Comparison of ENCODE assay signal across 26 cellular contexts in the genomic region with DNA sequence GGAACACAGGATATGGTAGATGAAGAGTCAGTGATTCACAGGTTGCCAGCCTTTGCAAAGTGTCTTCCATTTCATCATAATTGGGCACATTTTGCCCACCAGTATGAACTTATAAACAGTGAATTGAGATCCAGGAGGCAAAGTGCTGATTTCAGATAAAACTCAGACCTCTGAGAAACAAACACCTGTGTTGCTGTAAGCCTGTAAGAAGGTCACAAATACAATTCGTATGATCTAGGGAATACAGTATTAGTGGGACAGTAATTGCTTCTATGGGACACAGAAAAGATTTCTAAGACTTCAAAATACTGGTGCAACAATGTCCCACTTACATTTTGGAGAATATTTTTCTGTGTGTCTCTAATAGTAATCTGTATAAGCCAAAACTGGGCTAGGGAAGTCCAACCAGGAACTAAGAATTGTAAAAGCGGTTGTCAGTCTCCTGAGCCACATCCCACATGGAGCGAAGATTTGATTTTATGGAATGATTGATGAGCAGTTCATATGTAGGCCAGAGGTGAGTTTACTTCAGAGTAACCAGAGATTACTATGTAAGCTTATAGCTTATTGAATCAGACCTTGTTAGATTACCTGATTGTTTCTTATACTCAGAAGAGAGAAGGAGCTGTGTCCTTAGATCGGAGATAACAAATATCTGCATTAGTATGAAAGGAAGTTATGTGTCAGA.
"Had no signal": no experiment of that assay in that cellular context is flagged by ENCODE, and none has a peak within 500 bp of the region (broad histone marks: within the 10 kb centered on the region; RNA-seq: fewer than 3 reads in every experiment).

No MANE protein-coding gene starts in this region.

- DNase-seq: hypothalamus; immature natural killer cell; kidney; left ventricle myocardium inferior; mesendoderm; naive thymus-derived CD4-positive, alpha-beta T cell; ovary; posterior cingulate gyrus; right lobe of liver; stimulated activated CD4-positive, alpha-beta T cell treated with anti-CD3 and anti-CD28 coated beads, Interleukin-1b, Interleukin-23, amount 100 ng/mL, for 48 hours; stimulated activated CD4-positive, alpha-beta T cell treated with anti-CD3 and anti-CD28 coated beads, Interleukin-2, amount 100 ng/mL, for 48 hours; stimulated activated CD4-positive, alpha-beta T cell treated with anti-CD3 and anti-CD28 coated beads, Interleukin-4, amount 100 ng/mL, for 4 hours; stimulated activated CD8-positive, alpha-beta memory T cell treated with anti-CD3 and anti-CD28 coated beads, Interleukin-4, amount 100 ng/mL, for 48 hours; stimulated activated naive CD4-positive, alpha-beta T cell treated with Interleukin-2 at 50 U/mL for 16 hours; stimulated activated naive CD8-positive, alpha-beta T cell treated with anti-CD3 and anti-CD28 coated beads, Interleukin-15, amount 100 ng/mL, for 72 hours; substantia nigra had no signal

- H3K4me1 Mint-ChIP-seq: immature natural killer cell; mesothelial cell of epicardium; naive thymus-derived CD4-positive, alpha-beta T cell; stimulated activated memory B cell treated with anti-CD40 and anti-IgM and Interleukin-4, amounts not matched to agents 10 μg/mL and 1 μg/mL and 100 μg/mL, for 72 hours; stimulated activated naive CD8-positive, alpha-beta T cell treated with anti-CD3 and anti-CD28 coated beads, Interleukin-15, amount 100 ng/mL, for 72 hours had no signal

- H3K4me2 ChIP-seq: smooth muscle cell had no signal

- H3K27ac ChIP-seq: left ventricle myocardium inferior, ovary, right atrium auricular region, right lobe of liver, tibial nerve, vagina had no signal

- ATAC-seq: naive thymus-derived CD4-positive, alpha-beta T cell; natural killer cell treated with Interleukin-12 subunit alpha and Interleukin-12 subunit beta and Interleukin-15 and Interleukin-18, amount 100 ng/mL, for 72 hours; right lobe of liver; stimulated activated memory B cell treated with anti-CD40 and anti-IgM and Interleukin-4, amounts not matched to agents 10 μg/mL and 1 μg/mL and 100 μg/mL, for 72 hours; stimulated activated naive CD8-positive, alpha-beta T cell treated with anti-CD3 and anti-CD28 coated beads, Interleukin-15, amount 100 ng/mL, for 72 hours had no signal

- FAIRE-seq: islet of Langerhans, kidney had no signal

- H3K4me1 ChIP-seq: left ventricle myocardium inferior, right atrium auricular region, right lobe of liver, tibial nerve, vagina had no signal

- H3K27ac Mint-ChIP-seq: immature natural killer cell; mesothelial cell of epicardium; naive thymus-derived CD4-positive, alpha-beta T cell; natural killer cell treated with Interleukin-12 subunit alpha and Interleukin-12 subunit beta and Interleukin-15 and Interleukin-18, amount 100 ng/mL, for 72 hours; stimulated activated memory B cell treated with anti-CD40 and anti-IgM and Interleukin-4, amounts not matched to agents 10 μg/mL and 1 μg/mL and 100 μg/mL, for 72 hours; stimulated activated naive CD8-positive, alpha-beta T cell treated with anti-CD3 and anti-CD28 coated beads, Interleukin-15, amount 100 ng/mL, for 72 hours; type B pancreatic cell had no signal

- H3K4me3 Mint-ChIP-seq: immature natural killer cell; mesothelial cell of epicardium; naive thymus-derived CD4-positive, alpha-beta T cell; natural killer cell treated with Interleukin-12 subunit alpha and Interleukin-12 subunit beta and Interleukin-15 and Interleukin-18, amount 100 ng/mL, for 72 hours; stimulated activated memory B cell treated with anti-CD40 and anti-IgM and Interleukin-4, amounts not matched to agents 10 μg/mL and 1 μg/mL and 100 μg/mL, for 72 hours; stimulated activated naive CD8-positive, alpha-beta T cell treated with anti-CD3 and anti-CD28 coated beads, Interleukin-15, amount 100 ng/mL, for 72 hours; type B pancreatic cell had no signal

- H3K9me3 ChIP-seq: left ventricle myocardium inferior, ovary, right atrium auricular region, right lobe of liver, vagina had no signal

- H3K36me3 ChIP-seq: left ventricle myocardium inferior, ovary, right atrium auricular region, right lobe of liver, tibial nerve, vagina had no signal

- H3K27me3 ChIP-seq: ovary, right atrium auricular region, right lobe of liver, tibial nerve, vagina had no signal

- H3K27me3 Mint-ChIP-seq: naive thymus-derived CD4-positive, alpha-beta T cell; natural killer cell treated with Interleukin-12 subunit alpha and Interleukin-12 subunit beta and Interleukin-15 and Interleukin-18, amount 100 ng/mL, for 72 hours; stimulated activated memory B cell treated with anti-CD40 and anti-IgM and Interleukin-4, amounts not matched to agents 10 μg/mL and 1 μg/mL and 100 μg/mL, for 72 hours; stimulated activated naive CD8-positive, alpha-beta T cell treated with anti-CD3 and anti-CD28 coated beads, Interleukin-15, amount 100 ng/mL, for 72 hours; type B pancreatic cell had no signal

- H3K36me3 Mint-ChIP-seq: naive thymus-derived CD4-positive, alpha-beta T cell; stimulated activated memory B cell treated with anti-CD40 and anti-IgM and Interleukin-4, amounts not matched to agents 10 μg/mL and 1 μg/mL and 100 μg/mL, for 72 hours; type B pancreatic cell had no signal

- H3K4me3 ChIP-seq: left ventricle myocardium inferior, lung, ovary, right atrium auricular region, right lobe of liver, smooth muscle cell, tibial nerve, vagina had no signal
